Comparison of ENCODE assay signal across 12 cellular contexts in genomic region chr13:73421310-73421912, GRCh38.
DNase-seq lines count a peak whose midpoint lies in the region; ATAC-seq and TF ChIP-seq lines count a peak whose summit lies in the region.
"Had no signal": no experiment of that assay in that cellular context is flagged by ENCODE, and none has a peak within 500 bp of the region (broad histone marks: within the 10 kb centered on the region; RNA-seq: fewer than 3 reads in every experiment).

No MANE protein-coding gene starts in this region.

- ATAC-seq in activated CD4-positive, CD25-positive, alpha-beta regulatory T cell treated with anti-CD3 and anti-CD28 coated beads, Interleukin-2, amount 50 U/mL, for 24 hours, result peak; percentile 70 to 71
- ATAC-seq in left lung (no peak), HG03439 (IDR thresholded peaks at IDR 0.05; ENCODE audit: unreplicated experiment) (no peak)

- DNase-seq in activated CD4-positive, CD25-positive, alpha-beta regulatory T cell (lab: John Stamatoyannopoulos, UW), result no peak
- DNase-seq in NCI-H2029 (lab: John Stamatoyannopoulos, UW) (peak; percentile 72), choroid plexus epithelial cell (ENCODE audit: low read depth) (peak; percentile 22), left lung (no peak), right atrium auricular region (ENCODE audit: low spot score) (no peak)
- DNase-seq: GF-D8, NCI-H187 had no signal

- H3K36me3 ChIP-seq in left lung, result no peaks in the 10 kb centered on the region
- H3K36me3 ChIP-seq in right atrium auricular region, result no peaks in the 10 kb centered on the region

- H3K27me3 ChIP-seq in left lung (no peaks in the 10 kb centered on the region), right atrium auricular region (no peaks in the 10 kb centered on the region)

- H3K4me1 ChIP-seq in left lung (no peaks in the 10 kb centered on the region), right atrium auricular region (no peaks in the 10 kb centered on the region)

- H3K27ac ChIP-seq in skin epidermis (peak overlapping the region in 13 of 21 experiments; percentile 9 to 74 (median 30)), left lung (no peak overlapping the region), right atrium auricular region (no peak overlapping the region)
- H3K27ac ChIP-seq: HL-60 had no signal

- H3K9me3 ChIP-seq in left lung, result no peaks in the 10 kb centered on the region
- no peaks in the 10 kb centered on the region for H3K9me3 ChIP-seq in right atrium auricular region

- intact Hi-C loops in left lung (cut with DNase I), result no loop called here

- TF ChIP-seq CTCF in choroid plexus epithelial cell (conservative IDR thresholded peaks at IDR 0.05; ENCODE audit: low read depth, low read length), result no peak
- no peak for TF ChIP-seq CTCF in left lung (IDR thresholded peaks at IDR 0.05)
- no peak for TF ChIP-seq CTCF in right atrium auricular region (IDR thresholded peaks at IDR 0.05)

- H3K4me3 ChIP-seq in choroid plexus epithelial cell (ENCODE audit: low read depth, low read length) (no peak overlapping the region), skin epidermis (no peak overlapping the region), left lung (no peak overlapping the region), right atrium auricular region (no peak overlapping the region)
- H3K4me3 ChIP-seq: lung had no signal

Comparison
In these comparisons a context has a peak if more than half of its experiments do, and no peak if none do; other contexts are left out.
1. ATAC-seq: peak in activated CD4-positive, CD25-positive, alpha-beta regulatory T cell treated with anti-CD3 and anti-CD28 coated beads, Interleukin-2, amount 50 U/mL, for 24 hours (2 of 2); none in left lung (single experiment) and HG03439 (single experiment).
2. DNase-seq: peak in NCI-H2029 (single experiment) and choroid plexus epithelial cell (single experiment); none in activated CD4-positive, CD25-positive, alpha-beta regulatory T cell (0 of 4), left lung (0 of 2) and right atrium auricular region (single experiment).
3. H3K27ac ChIP-seq: peak in skin epidermis (13 of 21); none in left lung (0 of 2) and right atrium auricular region (0 of 2).